In the genomic region with DNA sequence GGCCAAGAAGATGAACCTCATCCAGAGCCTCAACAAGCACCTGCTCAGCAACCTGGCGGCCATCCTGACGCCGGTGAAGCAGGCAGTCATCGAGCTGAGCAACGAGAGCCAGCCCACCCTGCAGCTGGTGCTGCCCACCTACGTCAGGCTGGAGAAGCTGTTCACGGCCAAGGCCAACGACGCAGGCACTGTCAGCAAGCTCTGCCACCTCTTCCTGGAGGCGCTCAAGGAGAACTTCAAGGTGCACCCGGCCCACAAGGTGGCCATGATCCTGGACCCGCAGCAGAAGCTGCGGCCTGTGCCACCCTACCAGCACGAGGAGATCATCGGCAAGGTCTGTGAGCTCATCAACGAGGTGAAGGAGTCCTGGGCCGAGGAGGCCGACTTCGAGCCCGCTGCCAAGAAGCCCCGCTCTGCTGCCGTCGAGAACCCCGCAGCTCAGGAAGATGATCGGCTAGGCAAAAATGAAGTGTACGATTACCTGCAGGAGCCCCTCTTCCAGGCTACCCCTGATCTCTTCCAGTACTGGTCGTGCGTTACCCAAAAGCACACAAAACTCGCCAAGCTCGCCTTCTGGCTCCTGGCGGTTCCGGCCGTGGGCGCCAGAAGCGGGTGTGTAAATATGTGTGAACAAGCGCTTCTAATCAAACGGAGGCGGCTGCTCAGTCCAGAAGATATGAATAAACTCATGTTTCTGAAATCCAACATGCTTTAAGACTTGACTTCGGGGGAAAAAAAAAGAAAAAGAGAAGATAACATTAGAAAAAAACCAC, we compare ENCODE assay signal across 20 cellular contexts. TPM values are rescaled to one million over a fixed set of nuclear protein-coding genes. Genes with fewer than 3 reads are reported as not detected.
"Had no signal": no experiment of that assay in that cellular context is flagged by ENCODE, and none has a peak within 500 bp of the region (broad histone marks: within the 10 kb centered on the region; RNA-seq: fewer than 3 reads in every experiment).

No MANE protein-coding gene starts in this region.

- H3K27ac ChIP-seq: cardiac muscle cell, dorsolateral prefrontal cortex, foreskin keratinocyte, hepatocyte, left lung, parathyroid adenoma, SK-N-MC had no signal

- H3K4me3 Mint-ChIP-seq: activated CD4-positive, alpha-beta T cell treated with anti-CD3 and anti-CD28 coated beads, Interleukin-2, amount 10 ng/mL, durations not matched to agents 7 days and 5 days; activated naive CD8-positive, alpha-beta T cell treated with anti-CD3 and anti-CD28 coated beads, Interleukin-2, amount 10 ng/mL, durations not matched to agents 7 days and 5 days; activated T-helper 1 cell treated with anti-CD3 and anti-CD28 coated beads, Interleukin-12 subunit alpha, Interleukin-12 subunit beta, Interleukin-2, Interleukin-4 antibody, amounts not matched to agents 30 ng/mL and 10 ng/mL and 1 ng/mL, durations not matched to agents 14 hours and 24 hours and 36 hours; naive B cell; T-cell had no signal

- DNase-seq: activated CD4-positive, alpha-beta T cell treated with anti-CD3 and anti-CD28 coated beads, Interleukin-2, amount 10 ng/mL, durations not matched to agents 7 days and 5 days; activated naive CD4-positive, alpha-beta T cell; activated naive CD8-positive, alpha-beta T cell treated with anti-CD3 and anti-CD28 coated beads, Interleukin-2, amount 10 ng/mL, durations not matched to agents 7 days and 5 days; activated T-cell treated with anti-CD3 and anti-CD28 coated beads for 4 hours; foreskin keratinocyte; mucosa of descending colon; naive B cell; stimulated activated naive CD4-positive, alpha-beta T cell treated with Interleukin-2 at 50 U/mL for 16 hours; trophoblast cell had no signal

- H3K9me3 Mint-ChIP-seq: activated CD4-positive, alpha-beta T cell treated with anti-CD3 and anti-CD28 coated beads, Interleukin-2, amount 10 ng/mL, durations not matched to agents 7 days and 5 days; activated naive CD8-positive, alpha-beta T cell treated with anti-CD3 and anti-CD28 coated beads, Interleukin-2, amount 10 ng/mL, durations not matched to agents 7 days and 5 days; activated T-helper 1 cell treated with anti-CD3 and anti-CD28 coated beads, Interleukin-12 subunit alpha, Interleukin-12 subunit beta, Interleukin-2, Interleukin-4 antibody, amounts not matched to agents 30 ng/mL and 10 ng/mL and 1 ng/mL, durations not matched to agents 14 hours and 24 hours and 36 hours; naive B cell; T-cell had no signal

- H2AFZ ChIP-seq: hepatocyte, parathyroid adenoma had no signal

- H3K4me2 ChIP-seq: hepatocyte had no signal

- H3K9me3 ChIP-seq: left lung, mucosa of descending colon had no signal

- H3K27ac Mint-ChIP-seq: activated CD4-positive, alpha-beta T cell treated with anti-CD3 and anti-CD28 coated beads, Interleukin-2, amount 10 ng/mL, durations not matched to agents 7 days and 5 days; activated naive CD8-positive, alpha-beta T cell treated with anti-CD3 and anti-CD28 coated beads, Interleukin-2, amount 10 ng/mL, durations not matched to agents 7 days and 5 days; activated T-helper 1 cell treated with anti-CD3 and anti-CD28 coated beads, Interleukin-12 subunit alpha, Interleukin-12 subunit beta, Interleukin-2, Interleukin-4 antibody, amounts not matched to agents 30 ng/mL and 10 ng/mL and 1 ng/mL, durations not matched to agents 14 hours and 24 hours and 36 hours; T-cell had no signal

- H3K27me3 ChIP-seq: cardiac muscle cell, dorsolateral prefrontal cortex, foreskin keratinocyte, hepatocyte, left lung had no signal

- H3K27me3 Mint-ChIP-seq: naive B cell had no signal

- H3K4me1 Mint-ChIP-seq: activated CD4-positive, alpha-beta T cell treated with anti-CD3 and anti-CD28 coated beads, Interleukin-2, amount 10 ng/mL, durations not matched to agents 7 days and 5 days; activated naive CD8-positive, alpha-beta T cell treated with anti-CD3 and anti-CD28 coated beads, Interleukin-2, amount 10 ng/mL, durations not matched to agents 7 days and 5 days; naive B cell; T-cell had no signal

- H3K9ac ChIP-seq: parathyroid adenoma had no signal

- H3K4me1 ChIP-seq: left lung, parathyroid adenoma had no signal

- H3K36me3 Mint-ChIP-seq: activated naive CD8-positive, alpha-beta T cell treated with anti-CD3 and anti-CD28 coated beads, Interleukin-2, amount 10 ng/mL, durations not matched to agents 7 days and 5 days had no signal

- ATAC-seq: foreskin keratinocyte, left lung, mucosa of descending colon, T-cell had no signal

- H3K4me3 ChIP-seq: cardiac muscle cell, dorsolateral prefrontal cortex, hepatocyte, left lung, mucosa of descending colon, SK-N-MC had no signal

RNA-seq across cellular contexts. Expression of a gene that starts 28.5 kb away (rescaled TPM):
- total RNA-seq: activated CD4-positive, alpha-beta T cell treated with anti-CD3 and anti-CD28 coated beads, Interleukin-2, amount 10 ng/mL, durations not matched to agents 7 days and 5 days; activated naive CD8-positive, alpha-beta T cell treated with anti-CD3 and anti-CD28 coated beads, Interleukin-2, amount 10 ng/mL, durations not matched to agents 7 days and 5 days; activated T-helper 1 cell treated with anti-CD3 and anti-CD28 coated beads, Interleukin-12 subunit alpha, Interleukin-12 subunit beta, Interleukin-2, Interleukin-4 antibody, amounts not matched to agents 30 ng/mL and 10 ng/mL and 1 ng/mL, durations not matched to agents 14 hours and 24 hours and 36 hours; cardiac muscle cell; epithelial cell of proximal tubule; foreskin keratinocyte had no signal
- polyA plus RNA-seq: foreskin keratinocyte, keratinocyte had no signal

RNA-seq across cellular contexts. Expression of a gene that starts 49.5 kb away (rescaled TPM):
- total RNA-seq: activated CD4-positive, alpha-beta T cell treated with anti-CD3 and anti-CD28 coated beads, Interleukin-2, amount 10 ng/mL, durations not matched to agents 7 days and 5 days; activated naive CD8-positive, alpha-beta T cell treated with anti-CD3 and anti-CD28 coated beads, Interleukin-2, amount 10 ng/mL, durations not matched to agents 7 days and 5 days; activated T-helper 1 cell treated with anti-CD3 and anti-CD28 coated beads, Interleukin-12 subunit alpha, Interleukin-12 subunit beta, Interleukin-2, Interleukin-4 antibody, amounts not matched to agents 30 ng/mL and 10 ng/mL and 1 ng/mL, durations not matched to agents 14 hours and 24 hours and 36 hours; fibroblast of lung had no signal
- polyA plus RNA-seq: fibroblast of lung had no signal
